In genomic region chr1:201773764-201774163, GRCh38 we compare ENCODE assay signal across 17 cellular contexts. TPM values are rescaled to one million over a fixed set of nuclear protein-coding genes. Genes with fewer than 3 reads are reported as not detected.
DNase-seq lines count a peak whose midpoint lies in the region; ATAC-seq and TF ChIP-seq lines count a peak whose summit lies in the region.
"Had no signal": no experiment of that assay in that cellular context is flagged by ENCODE, and none has a peak within 500 bp of the region (broad histone marks: within the 10 kb centered on the region; RNA-seq: fewer than 3 reads in every experiment).

No MANE protein-coding gene starts in this region.

- peaks cover 18% of the 10 kb centered on the region for H3K4me1 ChIP-seq in smooth muscle cell (ENCODE audit: low read depth)

- H3K4me2 ChIP-seq in smooth muscle cell, result no peak overlapping the region

- H3K9ac ChIP-seq in smooth muscle cell (ENCODE audit: low read depth), result no peak overlapping the region

- H3K4me3 ChIP-seq in smooth muscle cell, result no peak overlapping the region
- H3K4me3 ChIP-seq: thyroid gland had no signal

- WGBS in smooth muscle cell (ENCODE audit: low lambda C conversion rate), result 60% methylated on average over 4 of the region's 4 CpGs

- H3K27ac ChIP-seq in angular gyrus (ENCODE audit: low read depth, low read length) (peak overlapping the region; percentile 65), smooth muscle cell (ENCODE audit: low read depth) (peak overlapping the region; percentile 54)

- H3K27me3 ChIP-seq in smooth muscle cell (ENCODE audit: low read depth), result no peaks in the 10 kb centered on the region
- H3K27me3 ChIP-seq: thyroid gland had no signal

- no peak overlapping the region for H2AFZ ChIP-seq in smooth muscle cell (ENCODE audit: low read depth)

- ATAC-seq in GM21381 (IDR thresholded peaks at IDR 0.05; ENCODE audit: unreplicated experiment), result no peak
- no peak for ATAC-seq in HG02763 (IDR thresholded peaks at IDR 0.05; ENCODE audit: unreplicated experiment)
- ATAC-seq: activated CD4-positive, CD25-positive, alpha-beta regulatory T cell treated with anti-CD3 and anti-CD28 coated beads, Interleukin-2, amount 50 U/mL, for 24 hours; activated naive CD4-positive, alpha-beta T cell treated with anti-CD3 and anti-CD28 coated beads, Interleukin-2, amount 50 U/mL, for 72 hours had no signal

- H3K36me3 ChIP-seq in smooth muscle cell (ENCODE audit: low read depth), result peaks cover 8% of the 10 kb centered on the region
- H3K36me3 ChIP-seq: thyroid gland had no signal

- H3K79me2 ChIP-seq in smooth muscle cell (ENCODE audit: low read depth), result peaks cover 75% of the 10 kb centered on the region

- peaks cover 20% of the 10 kb centered on the region for H3F3A ChIP-seq in smooth muscle cell (ENCODE audit: low read depth)

- no peak for TF ChIP-seq CTCF in smooth muscle cell (IDR thresholded peaks at IDR 0.05; ENCODE audit: borderline replicate concordance, insufficient read depth, poor library complexity, severe bottlenecking)

- peaks cover 27% of the 10 kb centered on the region for H4K20me1 ChIP-seq in smooth muscle cell (ENCODE audit: low read depth)

- H3K9me3 ChIP-seq in smooth muscle cell (replicated peaks; ENCODE audit: low read depth), result no peaks in the 10 kb centered on the region
- H3K9me3 ChIP-seq: thyroid gland had no signal

- DNase-seq in HT1080 (ENCODE audit: low read depth), result peak; percentile 89
- DNase-seq in globus pallidus (ENCODE audit: low spot score), result peak; percentile 70
- no peak for DNase-seq in smooth muscle cell (lab: John Stamatoyannopoulos, UW; ENCODE audit: unreplicated experiment)
- no peak for DNase-seq in MV-4-11 (lab: John Stamatoyannopoulos, UW)
- DNase-seq: activated T-cell treated with anti-CD3 and anti-CD28 coated beads, Interleukin-2, amount 50 U/mL, for 48 hours; CD8-positive, alpha-beta memory T cell; immature natural killer cell; MM.1S; NCI-H1694 treated with DMSO at 0.1 percent for 48 hours; NCI-H226; nephron progenitor cell; thyroid gland had no signal

RNA-seq across cellular contexts. Expression of gene IPO9, which starts 55.2 kb away (rescaled TPM):
- total RNA-seq in HT1080 (2014; rRNA removed; shearing (Covaris generic)), result 30.1 and 38.9 TPM in 2 replicates
- polyA plus RNA-seq in HT1080 (2015; cell fraction: cytosol; rRNA removed), result 26.7 and 31.1 TPM in 2 replicates
- 48.8 and 53.8 TPM in 2 replicates for polyA plus RNA-seq in HT1080 (2015; cell fraction: nucleus; rRNA removed)
- total RNA-seq in smooth muscle cell, result 24.9 and 25.4 TPM in 2 replicates
- 43.6 and 53.5 TPM in 2 replicates for polyA plus RNA-seq in smooth muscle cell

Comparison
In these comparisons a context has a peak if more than half of its experiments do, and no peak if none do; other contexts are left out.
1. DNase-seq: peak in HT1080 (single experiment) and globus pallidus (single experiment); none in smooth muscle cell (single experiment) and MV-4-11 (single experiment).